29 cellular contexts compared by ENCODE assay signal in genomic region chr2:239550336-239550735, GRCh38.
"Had no signal": no experiment of that assay in that cellular context is flagged by ENCODE, and none has a peak within 500 bp of the region (broad histone marks: within the 10 kb centered on the region; RNA-seq: fewer than 3 reads in every experiment).

No MANE protein-coding gene starts in this region.

- H3K27ac ChIP-seq: esophagus muscularis mucosa, foreskin keratinocyte, heart right ventricle, left ventricle myocardium inferior, neural progenitor cell, right lobe of liver, thoracic aorta, vagina had no signal

- ATAC-seq: activated naive CD8-positive, alpha-beta T cell treated with anti-CD3 and anti-CD28 coated beads, Interleukin-2, amount 50 U/mL, for 24 hours; foreskin keratinocyte; natural killer cell; right lobe of liver; stimulated activated effector memory CD8-positive, alpha-beta T cell treated with anti-CD3 and anti-CD28 coated beads, Interleukin-12 subunit alpha, Interleukin-12 subunit beta, amount 100 ng/mL, for 72 hours had no signal

- H3K4me3 ChIP-seq: esophagus muscularis mucosa, heart right ventricle, left ventricle myocardium inferior, lung, neural progenitor cell, right lobe of liver, skin epidermis, thoracic aorta, vagina had no signal

- H3K4me1 Mint-ChIP-seq: endodermal cell, mesothelial cell of epicardium had no signal

- H3K4me3 Mint-ChIP-seq: activated CD4-positive, alpha-beta memory T cell treated with anti-CD3 and anti-CD28 coated beads for 36 hours; activated CD4-positive, alpha-beta T cell treated with anti-CD3 and anti-CD28 coated beads, Interleukin-2, amount 10 ng/mL, durations not matched to agents 24 days and 14 days; activated naive CD4-positive, alpha-beta T cell treated with anti-CD3 and anti-CD28 coated beads, Interleukin-2, amount 50 U/mL, for 24 hours; activated naive CD8-positive, alpha-beta T cell treated with anti-CD3 and anti-CD28 coated beads, Interleukin-2, amount 50 U/mL, for 24 hours; activated T-cell treated with anti-CD3 and anti-CD28 coated beads, Interleukin-2, amount 50 U/mL, for 24 hours; dendritic cell treated with granulocyte-macrophage colony-stimulating factor and Interleukin-4, amounts not matched to agents 40 ng/mL and 50 ng/mL, for 4 days; endodermal cell; mesothelial cell of epicardium; natural killer cell; neural progenitor cell; stimulated activated effector memory CD8-positive, alpha-beta T cell treated with anti-CD3 and anti-CD28 coated beads, Interleukin-12 subunit alpha, Interleukin-12 subunit beta, amount 100 ng/mL, for 72 hours; stimulated activated naive CD8-positive, alpha-beta T cell treated with anti-CD3 and anti-CD28 coated beads, Interleukin-15, Interleukin-2, amounts not matched to agents 100 ng/mL and 50 ng/mL, for 24 hours; type B pancreatic cell had no signal

- H3K4me2 ChIP-seq: neural progenitor cell had no signal

- H3K27ac Mint-ChIP-seq: activated CD4-positive, alpha-beta memory T cell treated with anti-CD3 and anti-CD28 coated beads for 36 hours; activated CD4-positive, alpha-beta T cell treated with anti-CD3 and anti-CD28 coated beads, Interleukin-2, amount 10 ng/mL, durations not matched to agents 24 days and 14 days; activated naive CD4-positive, alpha-beta T cell treated with anti-CD3 and anti-CD28 coated beads, Interleukin-2, amount 50 U/mL, for 24 hours; activated naive CD8-positive, alpha-beta T cell treated with anti-CD3 and anti-CD28 coated beads, Interleukin-2, amount 50 U/mL, for 24 hours; activated T-cell treated with anti-CD3 and anti-CD28 coated beads, Interleukin-2, amount 50 U/mL, for 24 hours; dendritic cell treated with granulocyte-macrophage colony-stimulating factor and Interleukin-4, amounts not matched to agents 40 ng/mL and 50 ng/mL, for 4 days; endodermal cell; mesothelial cell of epicardium; neural progenitor cell; stimulated activated effector memory CD8-positive, alpha-beta T cell treated with anti-CD3 and anti-CD28 coated beads, Interleukin-12 subunit alpha, Interleukin-12 subunit beta, amount 100 ng/mL, for 72 hours; stimulated activated naive CD8-positive, alpha-beta T cell treated with anti-CD3 and anti-CD28 coated beads, Interleukin-15, Interleukin-2, amounts not matched to agents 100 ng/mL and 50 ng/mL, for 24 hours; type B pancreatic cell had no signal

- DNase-seq: activated CD4-positive, alpha-beta memory T cell treated with anti-CD3 and anti-CD28 coated beads for 36 hours; activated CD4-positive, alpha-beta T cell treated with anti-CD3 and anti-CD28 coated beads, Interleukin-2, amount 10 ng/mL, durations not matched to agents 24 days and 14 days; activated CD8-positive, alpha-beta memory T cell treated with anti-CD3 and anti-CD28 coated beads, Interleukin-2, amount 50 U/mL, for 48 hours; activated gamma-delta T cell; activated naive CD8-positive, alpha-beta T cell treated with anti-CD3 and anti-CD28 coated beads, Interleukin-2, amount 50 U/mL, for 24 hours; activated T-cell treated with anti-CD3 and anti-CD28 coated beads, Interleukin-2, amount 50 U/mL, for 24 hours; amygdala; central memory CD4-positive, alpha-beta T cell; endodermal cell; heart right ventricle; left ventricle myocardium inferior; natural killer cell; occipital lobe; stimulated activated CD4-positive, alpha-beta T cell treated with anti-CD3 and anti-CD28 coated beads, Interleukin-4, amount 100 ng/mL, for 24 hours; T-helper 2 cell had no signal

- H3K9me3 Mint-ChIP-seq: activated CD4-positive, alpha-beta memory T cell treated with anti-CD3 and anti-CD28 coated beads for 36 hours; activated naive CD4-positive, alpha-beta T cell treated with anti-CD3 and anti-CD28 coated beads, Interleukin-2, amount 50 U/mL, for 24 hours; activated naive CD8-positive, alpha-beta T cell treated with anti-CD3 and anti-CD28 coated beads, Interleukin-2, amount 50 U/mL, for 24 hours; activated T-cell treated with anti-CD3 and anti-CD28 coated beads, Interleukin-2, amount 50 U/mL, for 24 hours; dendritic cell treated with granulocyte-macrophage colony-stimulating factor and Interleukin-4, amounts not matched to agents 40 ng/mL and 50 ng/mL, for 4 days; endodermal cell; mesothelial cell of epicardium; natural killer cell; stimulated activated effector memory CD8-positive, alpha-beta T cell treated with anti-CD3 and anti-CD28 coated beads, Interleukin-12 subunit alpha, Interleukin-12 subunit beta, amount 100 ng/mL, for 72 hours; stimulated activated naive CD8-positive, alpha-beta T cell treated with anti-CD3 and anti-CD28 coated beads, Interleukin-15, Interleukin-2, amounts not matched to agents 100 ng/mL and 50 ng/mL, for 24 hours; type B pancreatic cell had no signal

- H3K4me1 ChIP-seq: foreskin keratinocyte, heart right ventricle, left ventricle myocardium inferior, neural progenitor cell, right lobe of liver, vagina had no signal

- H3K27me3 Mint-ChIP-seq: activated naive CD4-positive, alpha-beta T cell treated with anti-CD3 and anti-CD28 coated beads, Interleukin-2, amount 50 U/mL, for 24 hours had no signal

- H3K36me3 ChIP-seq: esophagus muscularis mucosa, heart right ventricle, left ventricle myocardium inferior, neural progenitor cell, right lobe of liver, thoracic aorta, vagina had no signal

- H3K9ac ChIP-seq: neural progenitor cell had no signal

- H3K27me3 ChIP-seq: esophagus muscularis mucosa, foreskin keratinocyte, neural progenitor cell, right lobe of liver, vagina had no signal

- H3K9me3 ChIP-seq: esophagus muscularis mucosa, heart right ventricle, left ventricle myocardium inferior, right lobe of liver, thoracic aorta, vagina had no signal

- H3K36me3 Mint-ChIP-seq: activated CD4-positive, alpha-beta memory T cell treated with anti-CD3 and anti-CD28 coated beads for 36 hours; activated naive CD4-positive, alpha-beta T cell treated with anti-CD3 and anti-CD28 coated beads, Interleukin-2, amount 50 U/mL, for 24 hours; mesothelial cell of epicardium; natural killer cell; neural progenitor cell; stimulated activated effector memory CD8-positive, alpha-beta T cell treated with anti-CD3 and anti-CD28 coated beads, Interleukin-12 subunit alpha, Interleukin-12 subunit beta, amount 100 ng/mL, for 72 hours; type B pancreatic cell had no signal
